In the genomic region with DNA sequence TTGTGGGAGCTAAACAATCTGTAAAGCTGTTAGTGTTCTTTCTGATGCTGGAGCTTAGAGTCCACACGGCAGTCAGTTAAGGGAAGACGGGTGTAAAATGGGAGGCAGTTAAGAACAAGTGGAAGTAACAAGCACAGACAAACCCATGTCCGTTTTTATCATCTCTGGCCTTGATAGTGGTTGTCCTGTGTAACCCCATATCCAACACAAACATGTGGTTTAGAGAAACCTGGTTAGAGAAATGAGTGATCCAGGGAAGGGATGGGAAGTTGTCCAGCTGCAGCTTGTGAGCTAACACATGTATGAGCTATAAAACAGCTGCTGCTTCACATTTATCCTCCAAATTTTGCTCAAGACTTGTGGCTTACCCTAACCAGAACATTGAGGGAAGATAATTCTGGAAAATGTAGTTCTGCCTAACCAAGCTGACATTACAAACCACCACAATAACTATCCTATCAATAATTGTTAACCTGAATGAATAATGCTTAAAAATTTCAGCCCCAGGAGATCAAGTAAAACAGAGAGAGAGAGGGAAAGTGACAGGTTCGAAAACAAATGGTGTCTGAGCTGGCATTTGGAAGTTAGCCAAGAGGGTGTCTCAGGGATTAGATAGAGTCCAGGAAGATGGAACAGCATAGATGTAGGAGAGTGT, we compare ENCODE assay signal across 1 cellular context.
TF ChIP-seq lines count a peak whose summit lies in the region.

No MANE protein-coding gene starts in this region.

TF ChIP-seq in K562, 482 proteins besides CTCF, POLR2A, EP300 and RAD21 (continued from another document and continues in another):
- TF ChIP-seq ZFP1 (CRISPR knock-in tag; IDR thresholded peaks at IDR 0.05) (no peak), ZNF431 (CRISPR knock-in tag; IDR thresholded peaks at IDR 0.05) (no peak), ZNF165 (CRISPR knock-in tag; IDR thresholded peaks at IDR 0.05; ENCODE audit: borderline replicate concordance) (no peak), PCBP1 (IDR thresholded peaks at IDR 0.05; ENCODE audit: low read depth, low read length, poor library complexity, severe bottlenecking) (no peak), TCF3 (CRISPR knock-in tag; IDR thresholded peaks at IDR 0.05) (peak; percentile 54; the same call in 1 of the 2 replicates), TOE1 (IDR thresholded peaks at IDR 0.05; ENCODE audit: borderline replicate concordance) (no peak), TOE1 (CRISPR knock-in tag; IDR thresholded peaks at IDR 0.05; ENCODE audit: borderline replicate concordance, low read depth) (no peak), FOXK2 (conservative IDR thresholded peaks at IDR 0.05 in 1 of 2, IDR thresholded peaks at IDR 0.05 in 1 of 2; ENCODE audit: low read depth in 2 of 2) (0 out of 4 replicates have a peak, but pooled peaks of 1 of the 2 experiments have one; percentile 17), NFIC (IDR thresholded peaks at IDR 0.05) (peak; percentile 98), GATAD2A (IDR thresholded peaks at IDR 0.05) (no peak), CBX5 (IDR thresholded peaks at IDR 0.05; ENCODE audit: borderline replicate concordance, low read depth) (no peak), SMC3 (conservative IDR thresholded peaks at IDR 0.05; ENCODE audit: insufficient read depth, low read depth, low read length) (no peak), NR4A1 (CRISPR knock-in tag; IDR thresholded peaks at IDR 0.05) (no peak), NR4A1 (tag; IDR thresholded peaks at IDR 0.05) (peak; percentile 55; the same call in 1 of the 2 replicates), ZNF239 (CRISPR knock-in tag; IDR thresholded peaks at IDR 0.05) (no peak), SIX5 (IDR thresholded peaks at IDR 0.05; ENCODE audit: borderline replicate concordance in 1 of 2, insufficient read depth in 1 of 2, low read depth in 1 of 2, low read length in 2 of 2) (no peak), TBL1XR1 (IDR thresholded peaks at IDR 0.05; ENCODE audit: low read length in 2 of 2) (no peak), MAZ (CRISPR knock-in tag; conservative IDR thresholded peaks at IDR 0.05 in 1 of 2, IDR thresholded peaks at IDR 0.05 in 1 of 2) (peak in 1 of 2 experiments; percentile 42; a peak in 1 of 4 replicates), MYC (IDR thresholded peaks at IDR 0.05; ENCODE audit: low read depth, low read length) (no peak), MYC (CRISPR knock-in tag; IDR thresholded peaks at IDR 0.05; ENCODE audit: borderline replicate concordance, low read depth) (0 out of 2 replicates have a peak, but pooled peaks have one; percentile 14), U2AF2 (optimal IDR thresholded peaks at IDR 0.05; ENCODE audit: low read depth, low read length) (no peak), ZNF75A (CRISPR knock-in tag; IDR thresholded peaks at IDR 0.05) (no peak), TARDBP (IDR thresholded peaks at IDR 0.05) (no peak), CBX1 (IDR thresholded peaks at IDR 0.05; ENCODE audit: low read depth) (no peak), RBM39 (optimal IDR thresholded peaks at IDR 0.05; ENCODE audit: low read depth, low read length) (no peak), SAP30 (IDR thresholded peaks at IDR 0.05; ENCODE audit: borderline replicate concordance, insufficient read depth, low read depth, low read length, poor library complexity, severe bottlenecking) (no peak), TRIM24 (IDR thresholded peaks at IDR 0.05) (no peak), ZNF146 (CRISPR knock-in tag; IDR thresholded peaks at IDR 0.05; ENCODE audit: unreplicated experiment) (no peak), NR2C1 (IDR thresholded peaks at IDR 0.05) (no peak; the same call in 1 of the 2 replicates), NR2C1 (tag; IDR thresholded peaks at IDR 0.05) (peak; percentile 62; the same call in 1 of the 2 replicates), TBP (optimal IDR thresholded peaks at IDR 0.05; ENCODE audit: low read depth, low read length) (no peak), NCOA2 (IDR thresholded peaks at IDR 0.05; ENCODE audit: partially characterized antibody in 2 of 2) (no peak), ZNF124 (CRISPR knock-in tag; IDR thresholded peaks at IDR 0.05) (no peak), MTA3 (IDR thresholded peaks at IDR 0.05; ENCODE audit: borderline replicate concordance) (0 out of 2 replicates have a peak, but pooled peaks have one; percentile 16), GABPB1 (CRISPR knock-in tag; IDR thresholded peaks at IDR 0.05) (0 out of 2 replicates have a peak, but pooled peaks have one; percentile 4), HNRNPH1 (optimal IDR thresholded peaks at IDR 0.05; ENCODE audit: low read depth, low read length) (no peak), GABPA (tag; conservative IDR thresholded peaks at IDR 0.05; ENCODE audit: low read depth) (peak; percentile 24), ZNF830 (CRISPR knock-in tag; IDR thresholded peaks at IDR 0.05) (no peak), ILF3 (IDR thresholded peaks at IDR 0.05; ENCODE audit: borderline replicate concordance) (0 out of 2 replicates have a peak, but pooled peaks have one; percentile 21), EP400 (IDR thresholded peaks at IDR 0.05) (no peak), ARID2 (IDR thresholded peaks at IDR 0.05) (no peak), WHSC1 (IDR thresholded peaks at IDR 0.05; ENCODE audit: low read length) (no peak)
- TF ChIP-seq, protein P1, sequence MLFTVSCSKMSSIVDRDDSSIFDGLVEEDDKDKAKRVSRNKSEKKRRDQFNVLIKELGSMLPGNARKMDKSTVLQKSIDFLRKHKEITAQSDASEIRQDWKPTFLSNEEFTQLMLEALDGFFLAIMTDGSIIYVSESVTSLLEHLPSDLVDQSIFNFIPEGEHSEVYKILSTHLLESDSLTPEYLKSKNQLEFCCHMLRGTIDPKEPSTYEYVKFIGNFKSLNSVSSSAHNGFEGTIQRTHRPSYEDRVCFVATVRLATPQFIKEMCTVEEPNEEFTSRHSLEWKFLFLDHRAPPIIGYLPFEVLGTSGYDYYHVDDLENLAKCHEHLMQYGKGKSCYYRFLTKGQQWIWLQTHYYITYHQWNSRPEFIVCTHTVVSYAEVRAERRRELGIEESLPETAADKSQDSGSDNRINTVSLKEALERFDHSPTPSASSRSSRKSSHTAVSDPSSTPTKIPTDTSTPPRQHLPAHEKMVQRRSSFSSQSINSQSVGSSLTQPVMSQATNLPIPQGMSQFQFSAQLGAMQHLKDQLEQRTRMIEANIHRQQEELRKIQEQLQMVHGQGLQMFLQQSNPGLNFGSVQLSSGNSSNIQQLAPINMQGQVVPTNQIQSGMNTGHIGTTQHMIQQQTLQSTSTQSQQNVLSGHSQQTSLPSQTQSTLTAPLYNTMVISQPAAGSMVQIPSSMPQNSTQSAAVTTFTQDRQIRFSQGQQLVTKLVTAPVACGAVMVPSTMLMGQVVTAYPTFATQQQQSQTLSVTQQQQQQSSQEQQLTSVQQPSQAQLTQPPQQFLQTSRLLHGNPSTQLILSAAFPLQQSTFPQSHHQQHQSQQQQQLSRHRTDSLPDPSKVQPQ (CRISPR knock-in tag; IDR thresholded peaks at IDR 0.05; ENCODE audit: borderline replicate concordance): no peak
- TF ChIP-seq, protein P2, sequence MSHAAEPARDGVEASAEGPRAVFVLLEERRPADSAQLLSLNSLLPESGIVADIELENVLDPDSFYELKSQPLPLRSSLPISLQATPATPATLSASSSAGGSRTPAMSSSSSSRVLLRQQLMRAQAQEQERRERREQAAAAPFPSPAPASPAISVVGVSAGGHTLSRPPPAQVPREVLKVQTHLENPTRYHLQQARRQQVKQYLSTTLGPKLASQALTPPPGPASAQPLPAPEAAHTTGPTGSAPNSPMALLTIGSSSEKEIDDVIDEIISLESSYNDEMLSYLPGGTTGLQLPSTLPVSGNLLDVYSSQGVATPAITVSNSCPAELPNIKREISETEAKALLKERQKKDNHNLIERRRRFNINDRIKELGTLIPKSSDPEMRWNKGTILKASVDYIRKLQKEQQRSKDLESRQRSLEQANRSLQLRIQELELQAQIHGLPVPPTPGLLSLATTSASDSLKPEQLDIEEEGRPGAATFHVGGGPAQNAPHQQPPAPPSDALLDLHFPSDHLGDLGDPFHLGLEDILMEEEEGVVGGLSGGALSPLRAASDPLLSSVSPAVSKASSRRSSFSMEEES (CRISPR knock-in tag; IDR thresholded peaks at IDR 0.05): no peak
- TF ChIP-seq, protein P3, sequence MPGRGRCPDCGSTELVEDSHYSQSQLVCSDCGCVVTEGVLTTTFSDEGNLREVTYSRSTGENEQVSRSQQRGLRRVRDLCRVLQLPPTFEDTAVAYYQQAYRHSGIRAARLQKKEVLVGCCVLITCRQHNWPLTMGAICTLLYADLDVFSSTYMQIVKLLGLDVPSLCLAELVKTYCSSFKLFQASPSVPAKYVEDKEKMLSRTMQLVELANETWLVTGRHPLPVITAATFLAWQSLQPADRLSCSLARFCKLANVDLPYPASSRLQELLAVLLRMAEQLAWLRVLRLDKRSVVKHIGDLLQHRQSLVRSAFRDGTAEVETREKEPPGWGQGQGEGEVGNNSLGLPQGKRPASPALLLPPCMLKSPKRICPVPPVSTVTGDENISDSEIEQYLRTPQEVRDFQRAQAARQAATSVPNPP (IDR thresholded peaks at IDR 0.05; ENCODE audit: borderline replicate concordance, insufficient read depth, insufficient read length): no peak
- TF ChIP-seq, protein P4, sequence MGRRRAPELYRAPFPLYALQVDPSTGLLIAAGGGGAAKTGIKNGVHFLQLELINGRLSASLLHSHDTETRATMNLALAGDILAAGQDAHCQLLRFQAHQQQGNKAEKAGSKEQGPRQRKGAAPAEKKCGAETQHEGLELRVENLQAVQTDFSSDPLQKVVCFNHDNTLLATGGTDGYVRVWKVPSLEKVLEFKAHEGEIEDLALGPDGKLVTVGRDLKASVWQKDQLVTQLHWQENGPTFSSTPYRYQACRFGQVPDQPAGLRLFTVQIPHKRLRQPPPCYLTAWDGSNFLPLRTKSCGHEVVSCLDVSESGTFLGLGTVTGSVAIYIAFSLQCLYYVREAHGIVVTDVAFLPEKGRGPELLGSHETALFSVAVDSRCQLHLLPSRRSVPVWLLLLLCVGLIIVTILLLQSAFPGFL (CRISPR knock-in tag; IDR thresholded peaks at IDR 0.05): no peak
- TF ChIP-seq, protein P5, sequence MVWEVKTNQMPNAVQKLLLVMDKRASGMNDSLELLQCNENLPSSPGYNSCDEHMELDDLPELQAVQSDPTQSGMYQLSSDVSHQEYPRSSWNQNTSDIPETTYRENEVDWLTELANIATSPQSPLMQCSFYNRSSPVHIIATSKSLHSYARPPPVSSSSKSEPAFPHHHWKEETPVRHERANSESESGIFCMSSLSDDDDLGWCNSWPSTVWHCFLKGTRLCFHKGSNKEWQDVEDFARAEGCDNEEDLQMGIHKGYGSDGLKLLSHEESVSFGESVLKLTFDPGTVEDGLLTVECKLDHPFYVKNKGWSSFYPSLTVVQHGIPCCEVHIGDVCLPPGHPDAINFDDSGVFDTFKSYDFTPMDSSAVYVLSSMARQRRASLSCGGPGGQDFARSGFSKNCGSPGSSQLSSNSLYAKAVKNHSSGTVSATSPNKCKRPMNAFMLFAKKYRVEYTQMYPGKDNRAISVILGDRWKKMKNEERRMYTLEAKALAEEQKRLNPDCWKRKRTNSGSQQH (CRISPR knock-in tag; IDR thresholded peaks at IDR 0.05): no peak
- TF ChIP-seq, protein P6, sequence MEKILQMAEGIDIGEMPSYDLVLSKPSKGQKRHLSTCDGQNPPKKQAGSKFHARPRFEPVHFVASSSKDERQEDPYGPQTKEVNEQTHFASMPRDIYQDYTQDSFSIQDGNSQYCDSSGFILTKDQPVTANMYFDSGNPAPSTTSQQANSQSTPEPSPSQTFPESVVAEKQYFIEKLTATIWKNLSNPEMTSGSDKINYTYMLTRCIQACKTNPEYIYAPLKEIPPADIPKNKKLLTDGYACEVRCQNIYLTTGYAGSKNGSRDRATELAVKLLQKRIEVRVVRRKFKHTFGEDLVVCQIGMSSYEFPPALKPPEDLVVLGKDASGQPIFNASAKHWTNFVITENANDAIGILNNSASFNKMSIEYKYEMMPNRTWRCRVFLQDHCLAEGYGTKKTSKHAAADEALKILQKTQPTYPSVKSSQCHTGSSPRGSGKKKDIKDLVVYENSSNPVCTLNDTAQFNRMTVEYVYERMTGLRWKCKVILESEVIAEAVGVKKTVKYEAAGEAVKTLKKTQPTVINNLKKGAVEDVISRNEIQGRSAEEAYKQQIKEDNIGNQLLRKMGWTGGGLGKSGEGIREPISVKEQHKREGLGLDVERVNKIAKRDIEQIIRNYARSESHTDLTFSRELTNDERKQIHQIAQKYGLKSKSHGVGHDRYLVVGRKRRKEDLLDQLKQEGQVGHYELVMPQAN (IDR thresholded peaks at IDR 0.05; ENCODE audit: borderline replicate concordance): no peak; the same call in 1 of the 2 replicates
- TF ChIP-seq, protein P7, sequence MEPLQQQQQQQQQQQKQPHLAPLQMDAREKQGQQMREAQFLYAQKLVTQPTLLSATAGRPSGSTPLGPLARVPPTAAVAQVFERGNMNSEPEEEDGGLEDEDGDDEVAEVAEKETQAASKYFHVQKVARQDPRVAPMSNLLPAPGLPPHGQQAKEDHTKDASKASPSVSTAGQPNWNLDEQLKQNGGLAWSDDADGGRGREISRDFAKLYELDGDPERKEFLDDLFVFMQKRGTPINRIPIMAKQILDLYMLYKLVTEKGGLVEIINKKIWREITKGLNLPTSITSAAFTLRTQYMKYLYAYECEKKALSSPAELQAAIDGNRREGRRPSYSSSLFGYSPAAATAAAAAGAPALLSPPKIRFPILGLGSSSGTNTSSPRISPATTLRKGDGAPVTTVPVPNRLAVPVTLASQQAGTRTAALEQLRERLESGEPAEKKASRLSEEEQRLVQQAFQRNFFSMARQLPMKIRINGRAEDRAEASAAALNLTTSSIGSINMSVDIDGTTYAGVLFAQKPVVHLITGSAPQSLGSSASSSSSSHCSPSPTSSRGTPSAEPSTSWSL (CRISPR knock-in tag; IDR thresholded peaks at IDR 0.05; ENCODE audit: borderline replicate concordance): no peak
- TF ChIP-seq, protein P8, sequence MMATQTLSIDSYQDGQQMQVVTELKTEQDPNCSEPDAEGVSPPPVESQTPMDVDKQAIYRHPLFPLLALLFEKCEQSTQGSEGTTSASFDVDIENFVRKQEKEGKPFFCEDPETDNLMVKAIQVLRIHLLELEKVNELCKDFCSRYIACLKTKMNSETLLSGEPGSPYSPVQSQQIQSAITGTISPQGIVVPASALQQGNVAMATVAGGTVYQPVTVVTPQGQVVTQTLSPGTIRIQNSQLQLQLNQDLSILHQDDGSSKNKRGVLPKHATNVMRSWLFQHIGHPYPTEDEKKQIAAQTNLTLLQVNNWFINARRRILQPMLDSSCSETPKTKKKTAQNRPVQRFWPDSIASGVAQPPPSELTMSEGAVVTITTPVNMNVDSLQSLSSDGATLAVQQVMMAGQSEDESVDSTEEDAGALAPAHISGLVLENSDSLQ (IDR thresholded peaks at IDR 0.05): peak; percentile 85
- TF ChIP-seq, protein P9, sequence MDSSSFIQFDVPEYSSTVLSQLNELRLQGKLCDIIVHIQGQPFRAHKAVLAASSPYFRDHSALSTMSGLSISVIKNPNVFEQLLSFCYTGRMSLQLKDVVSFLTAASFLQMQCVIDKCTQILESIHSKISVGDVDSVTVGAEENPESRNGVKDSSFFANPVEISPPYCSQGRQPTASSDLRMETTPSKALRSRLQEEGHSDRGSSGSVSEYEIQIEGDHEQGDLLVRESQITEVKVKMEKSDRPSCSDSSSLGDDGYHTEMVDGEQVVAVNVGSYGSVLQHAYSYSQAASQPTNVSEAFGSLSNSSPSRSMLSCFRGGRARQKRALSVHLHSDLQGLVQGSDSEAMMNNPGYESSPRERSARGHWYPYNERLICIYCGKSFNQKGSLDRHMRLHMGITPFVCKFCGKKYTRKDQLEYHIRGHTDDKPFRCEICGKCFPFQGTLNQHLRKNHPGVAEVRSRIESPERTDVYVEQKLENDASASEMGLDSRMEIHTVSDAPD (CRISPR knock-in tag; IDR thresholded peaks at IDR 0.05): no peak
